ENCODE assay signal across 2 cellular contexts in genomic region chr6:108171291-108171917, GRCh38.
TF ChIP-seq lines count a peak whose summit lies in the region.

No MANE protein-coding gene starts in this region.

TF ChIP-seq in GM23338, 12 proteins besides CTCF, POLR2A, EP300 and RAD21:
- TF ChIP-seq REST (IDR thresholded peaks at IDR 0.05; ENCODE audit: unreplicated experiment), result no peak
- peak; percentile 67 for TF ChIP-seq EZH2 (IDR thresholded peaks at IDR 0.05; ENCODE audit: low read depth, unreplicated experiment)

TF ChIP-seq in neural cell, 6 proteins besides CTCF, POLR2A, EP300 and RAD21 (continued from another document):
- TF ChIP-seq POLR2AphosphoS5 (IDR thresholded peaks at IDR 0.05) (no peak), TAF1 (IDR thresholded peaks at IDR 0.05; ENCODE audit: low read depth) (peak; percentile 32)
TF ChIP-seq in neural cell: peak in this region for 1.
